9 cellular contexts compared by ENCODE assay signal in the genomic region with DNA sequence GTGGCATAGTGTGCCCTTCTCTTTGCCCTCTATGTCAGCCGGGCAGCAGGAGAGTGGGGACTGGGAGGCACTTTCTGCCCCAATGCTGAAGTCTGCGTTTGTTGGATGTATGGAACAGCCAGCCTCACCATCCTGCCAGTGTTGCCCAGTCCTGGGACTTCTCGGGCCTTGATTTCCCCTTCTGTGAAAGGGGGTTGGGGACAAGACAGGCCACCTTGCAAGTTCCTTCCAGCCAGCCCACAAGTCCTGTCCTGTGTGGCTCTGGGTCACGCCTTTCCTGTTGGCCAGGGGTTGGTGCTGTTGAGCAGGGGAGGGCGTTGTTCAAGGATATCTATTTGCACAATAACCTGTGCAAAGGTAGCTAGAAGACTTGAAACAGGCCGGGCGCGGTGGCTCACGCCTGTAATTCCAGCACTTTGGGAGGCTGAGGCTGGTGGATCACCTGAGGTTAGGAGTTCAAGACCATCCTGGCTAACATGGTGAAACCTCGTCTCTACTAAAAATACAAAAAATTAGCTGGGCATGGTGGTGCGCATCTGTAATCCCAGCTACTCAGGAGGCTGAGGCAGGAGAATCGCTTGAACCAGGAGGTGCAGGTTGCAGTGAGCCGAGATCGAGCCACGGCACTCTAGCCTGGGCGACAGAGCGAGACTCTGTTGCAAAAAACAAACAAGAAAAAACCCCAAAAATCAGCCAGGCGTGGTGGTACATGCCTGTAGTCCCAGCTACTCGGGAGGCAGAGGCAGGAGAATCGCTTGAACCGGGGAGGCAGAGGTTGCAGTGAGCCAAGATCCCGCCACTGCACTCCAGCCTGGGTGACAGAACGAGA. TPM values are rescaled to one million over a fixed set of nuclear protein-coding genes. Genes with fewer than 3 reads are reported as not detected.
DNase-seq lines count a peak whose midpoint lies in the region; ATAC-seq and TF ChIP-seq lines count a peak whose summit lies in the region.
"Not testable (repeated sequence)": the region's sequence is repeated elsewhere in the genome, so short reads cannot be mapped to it uniquely, and the experiment has no call there.
"Had no signal": no experiment of that assay in that cellular context is flagged by ENCODE, and none has a peak within 500 bp of the region (broad histone marks: within the 10 kb centered on the region; RNA-seq: fewer than 3 reads in every experiment).

No MANE protein-coding gene starts in this region.

- H3K4me1 Mint-ChIP-seq in CD8-positive, alpha-beta T cell (ENCODE audit: low read depth) = peaks cover 48% of the 10 kb centered on the region
- H3K4me1 Mint-ChIP-seq in stimulated activated naive B cell treated with anti-CD40 and anti-IgM and Interleukin-4, amounts not matched to agents 10 μg/mL and 1 μg/mL and 100 μg/mL, for 72 hours = peaks cover 52 to 71% of the 10 kb centered on the region in 2 donors

- H3K4me1 ChIP-seq in CD8-positive, alpha-beta T cell (ENCODE audit: insufficient read depth, low read length) = peaks cover 45% of the 10 kb centered on the region
- H3K4me1 ChIP-seq in body of pancreas = peaks cover 55% of the 10 kb centered on the region
- H3K4me1 ChIP-seq in muscle layer of duodenum (ENCODE audit: control insufficient read depth in 1 of 2, insufficient read depth in 2 of 2, low read length in 2 of 2) = peaks cover 7 to 49% of the 10 kb centered on the region in 2 donors

- not testable (repeated sequence) for H3K9me3 Mint-ChIP-seq in CD8-positive, alpha-beta T cell; stimulated activated naive B cell treated with anti-CD40 and anti-IgM and Interleukin-4, amounts not matched to agents 10 μg/mL and 1 μg/mL and 100 μg/mL, for 72 hours

- not testable (repeated sequence) for H3K9me3 ChIP-seq in CD8-positive, alpha-beta T cell (ENCODE audit: low read length); WERI-Rb-1 (ENCODE audit: severe bottlenecking); body of pancreas; muscle layer of duodenum (ENCODE audit: control insufficient read depth in 1 of 2, low read length in 2 of 2)

- not testable (repeated sequence) for H3K4me3 ChIP-seq in CD8-positive, alpha-beta T cell (ENCODE audit: low read depth, low read length); HL-60 (replicated peaks; ENCODE audit: insufficient read depth, low read length); WERI-Rb-1 (ENCODE audit: low read depth, low read length); body of pancreas; fibroblast of pulmonary artery (replicated peaks; ENCODE audit: low read depth, low read length); muscle layer of duodenum (ENCODE audit: low read depth in 1 of 2, low read length in 2 of 2)

- not testable (repeated sequence) for ATAC-seq in CD8-positive, alpha-beta T cell; body of pancreas; stimulated activated naive B cell treated with anti-CD40 and anti-IgM and Interleukin-4, amounts not matched to agents 10 μg/mL and 1 μg/mL and 100 μg/mL, for 72 hours (replicated peaks)

- not testable (repeated sequence) for TF ChIP-seq POLR2A in body of pancreas (IDR thresholded peaks at IDR 0.05)

- H3K27me3 ChIP-seq in CD8-positive, alpha-beta T cell (ENCODE audit: insufficient read depth, low read length); HL-60 (ENCODE audit: insufficient read depth, poor library complexity, severe bottlenecking); WERI-Rb-1 (ENCODE audit: insufficient read depth, low read depth, severe bottlenecking); body of pancreas; muscle layer of duodenum (ENCODE audit: low read depth, low read length): not testable (repeated sequence)

- intact Hi-C loops in CD8-positive, alpha-beta T cell (cut with DNase I, micrococcal nuclease); body of pancreas (cut with DNase I): not testable (repeated sequence)

- not testable (repeated sequence) for H3K27ac ChIP-seq in CD8-positive, alpha-beta T cell (ENCODE audit: low read depth, low read length)
- H3K27ac ChIP-seq in HL-60 (replicated peaks) (0 out of 2 replicates have a peak overlapping the region, but pooled peaks have one; percentile 0), WERI-Rb-1 (peak overlapping the region; percentile 84), body of pancreas (peak overlapping the region in 3 of 4 donors; percentile 21 to 69 (median 66)), muscle layer of duodenum (ENCODE audit: low read length) (peak overlapping the region; percentile 69)

- not testable (repeated sequence) for H3K27me3 Mint-ChIP-seq in CD8-positive, alpha-beta T cell (ENCODE audit: low read depth); stimulated activated naive B cell treated with anti-CD40 and anti-IgM and Interleukin-4, amounts not matched to agents 10 μg/mL and 1 μg/mL and 100 μg/mL, for 72 hours

- CTCF ChIA-PET in CD8-positive, alpha-beta T cell (lab: Charles Lee) = interaction anchor here (1.2 to 1.7 kb wide), 3 partner anchors 154 to 491 kb away, joined by 3 to 5 read pairs (median 4); no protein-coding TSS in a partner anchor

- 65 to 76% methylated on average over 21 to 23 of the region's 23 CpGs for WGBS in body of pancreas, 2 donors

- not testable (repeated sequence) for H3K36me3 ChIP-seq in CD8-positive, alpha-beta T cell (ENCODE audit: insufficient read depth, low read length); body of pancreas (replicated peaks in 1 of 2; ENCODE audit: insufficient read depth in 1 of 2, low read depth in 2 of 2); muscle layer of duodenum (ENCODE audit: control insufficient read depth in 1 of 2, insufficient read depth in 2 of 2, low read length in 2 of 2)
- peaks cover 14% of the 10 kb centered on the region for H3K36me3 ChIP-seq in WERI-Rb-1

- DNase-seq in CD8-positive, alpha-beta T cell; fibroblast of pulmonary artery (ENCODE audit: low read depth); stimulated activated naive B cell treated with anti-CD40 and anti-IgM and Interleukin-4, amounts not matched to agents 10 μg/mL and 1 μg/mL and 100 μg/mL, for 72 hours: not testable (repeated sequence)
- peak in 1 of 2 experiments; percentile 64 for DNase-seq in HL-60 (ENCODE audit: low read depth in 1 of 2, low spot score in 1 of 2)
- peak; percentile 43 for DNase-seq in NCI-H748 (lab: John Stamatoyannopoulos, UW; ENCODE audit: unreplicated experiment)
- peak; percentile 77 for DNase-seq in WERI-Rb-1
- DNase-seq in body of pancreas = peak in 3 of 4 donors; percentile 53 to 63 (median 55)

- H3K4me3 Mint-ChIP-seq in CD8-positive, alpha-beta T cell = peak overlapping the region; percentile 66
- peak overlapping the region; percentile 88 to 90 for H3K4me3 Mint-ChIP-seq in stimulated activated naive B cell treated with anti-CD40 and anti-IgM and Interleukin-4, amounts not matched to agents 10 μg/mL and 1 μg/mL and 100 μg/mL, for 72 hours

- POLR2A ChIA-PET in CD8-positive, alpha-beta T cell (lab: Charles Lee) = interaction anchor here (0.7 kb wide), 1 partner anchor 136 kb away, joined by 3 read pairs; no protein-coding TSS in a partner anchor

- peak overlapping the region; percentile 52 for H3K27ac Mint-ChIP-seq in CD8-positive, alpha-beta T cell
- peak overlapping the region; percentile 62 for H3K27ac Mint-ChIP-seq in stimulated activated naive B cell treated with anti-CD40 and anti-IgM and Interleukin-4, amounts not matched to agents 10 μg/mL and 1 μg/mL and 100 μg/mL, for 72 hours

- peaks cover 12% of the 10 kb centered on the region for H3K36me3 Mint-ChIP-seq in CD8-positive, alpha-beta T cell
- peaks cover 14 to 28% of the 10 kb centered on the region in 2 donors for H3K36me3 Mint-ChIP-seq in stimulated activated naive B cell treated with anti-CD40 and anti-IgM and Interleukin-4, amounts not matched to agents 10 μg/mL and 1 μg/mL and 100 μg/mL, for 72 hours

- TF ChIP-seq CTCF in CD8-positive, alpha-beta T cell (IDR thresholded peaks at IDR 0.05); HL-60 (IDR thresholded peaks at IDR 0.05; ENCODE audit: insufficient read depth, low read length): not testable (repeated sequence)
- TF ChIP-seq CTCF in WERI-Rb-1 (IDR thresholded peaks at IDR 0.05; ENCODE audit: low read depth, low read length) (peak; percentile 65), body of pancreas (IDR thresholded peaks at IDR 0.05) (peak in 5 of 7 experiments; percentile 8 to 33 (median 15)), fibroblast of pulmonary artery (IDR thresholded peaks at IDR 0.05; ENCODE audit: low read length, missing control alignments) (peak; percentile 11)

RNA-seq across cellular contexts. Expression of gene PFKL, which starts 2.9 kb away (rescaled TPM):
- total RNA-seq in CD8-positive, alpha-beta T cell = 10 to 100 TPM; 85.1 to 87.8 TPM
- 100 to 1,000 TPM in 1 of 2 donors, 10 to 100 TPM in 1; 56.8 to 104 TPM for total RNA-seq in body of pancreas

RNA-seq across cellular contexts. Expression of gene AIRE, which starts 17.1 kb away (rescaled TPM):
- not detected for total RNA-seq in CD8-positive, alpha-beta T cell
- total RNA-seq in body of pancreas = 1 to 10 TPM in 1 of 2 donors, not detected in 1; 1.0 TPM

RNA-seq across cellular contexts. Expression of gene CFAP410, which starts 36.4 kb away (rescaled TPM):
- 10 to 100 TPM; 69.7 to 70.5 TPM for total RNA-seq in CD8-positive, alpha-beta T cell
- total RNA-seq in body of pancreas = 10 to 100 TPM; 24.6 to 43.8 TPM

RNA-seq across cellular contexts. Expression of gene DNMT3L, which starts 41.1 kb away (rescaled TPM):
- total RNA-seq in CD8-positive, alpha-beta T cell = not detected
- total RNA-seq in body of pancreas = not detected
- total RNA-seq: cardiac muscle cell had no signal

RNA-seq across cellular contexts. Expression of gene TRPM2, which starts 50.6 kb away (rescaled TPM):
- total RNA-seq in CD8-positive, alpha-beta T cell = 1 to 10 TPM; 1.2 to 2.0 TPM
- 1 to 10 TPM; 2.1 to 2.3 TPM for total RNA-seq in body of pancreas
- total RNA-seq: cardiac muscle cell had no signal
